ENCODE assay signal across 9 cellular contexts in genomic region chrX:119218198-119218597, GRCh38. TPM values are rescaled to one million over a fixed set of nuclear protein-coding genes. Genes with fewer than 3 reads are reported as not detected.
DNase-seq lines count a peak whose midpoint lies in the region; ATAC-seq and TF ChIP-seq lines count a peak whose summit lies in the region.
"Had no signal": no experiment of that assay in that cellular context is flagged by ENCODE, and none has a peak within 500 bp of the region (broad histone marks: within the 10 kb centered on the region; RNA-seq: fewer than 3 reads in every experiment).

No MANE protein-coding gene starts in this region.

- no peaks in the 10 kb centered on the region for H3K27me3 Mint-ChIP-seq in glutamatergic neuron (ENCODE audit: unreplicated experiment)
- peaks cover 4% of the 10 kb centered on the region for H3K27me3 Mint-ChIP-seq in activated CD4-positive, alpha-beta memory T cell treated with anti-CD3 and anti-CD28 coated beads for 36 hours

- CTCF ChIA-PET in activated CD4-positive, alpha-beta memory T cell treated with anti-CD3 and anti-CD28 coated beads for 36 hours (lab: Charles Lee) = no interaction called here

- no peaks in the 10 kb centered on the region for H3F3A ChIP-seq in OCI-LY1 (ENCODE audit: insufficient read depth, low read length)
- no peaks in the 10 kb centered on the region for H3F3A ChIP-seq in smooth muscle cell (ENCODE audit: low read depth)

- no peaks in the 10 kb centered on the region for H3K9me2 ChIP-seq in OCI-LY1 (ENCODE audit: low read depth, low read length)

- no peaks in the 10 kb centered on the region for H3K4me1 Mint-ChIP-seq in glutamatergic neuron (ENCODE audit: low read depth, unreplicated experiment)
- H3K4me1 Mint-ChIP-seq in activated CD4-positive, alpha-beta memory T cell treated with anti-CD3 and anti-CD28 coated beads for 36 hours (ENCODE audit: low read depth) = no peaks in the 10 kb centered on the region

- no peak for ATAC-seq in GM18907 (IDR thresholded peaks at IDR 0.05; ENCODE audit: unreplicated experiment)

- peak; percentile 22 for DNase-seq in NCI-H2227 (lab: John Stamatoyannopoulos, UW; ENCODE audit: unreplicated experiment)
- DNase-seq in NCI-H2227 treated with DMSO at 0.1 percent for 48 hours (lab: John Stamatoyannopoulos, UW) = no peak
- DNase-seq in esophagus squamous epithelium (lab: John Stamatoyannopoulos, UW) = no peak
- no peak for DNase-seq in smooth muscle cell (lab: John Stamatoyannopoulos, UW; ENCODE audit: unreplicated experiment)
- DNase-seq in glutamatergic neuron = no peak
- no peak for DNase-seq in activated CD4-positive, alpha-beta memory T cell treated with anti-CD3 and anti-CD28 coated beads for 36 hours

- H3K9me3 Mint-ChIP-seq in glutamatergic neuron (ENCODE audit: unreplicated experiment) = no peaks in the 10 kb centered on the region
- H3K9me3 Mint-ChIP-seq in activated CD4-positive, alpha-beta memory T cell treated with anti-CD3 and anti-CD28 coated beads for 36 hours = no peaks in the 10 kb centered on the region

- H3K79me2 ChIP-seq in OCI-LY1 (ENCODE audit: insufficient read depth, low read length) (no peaks in the 10 kb centered on the region), smooth muscle cell (ENCODE audit: low read depth) (no peaks in the 10 kb centered on the region)

- H3K9ac ChIP-seq in OCI-LY1 (ENCODE audit: low read length) = no peak overlapping the region
- no peak overlapping the region for H3K9ac ChIP-seq in smooth muscle cell (ENCODE audit: low read depth)

- H2AFZ ChIP-seq in OCI-LY1 (ENCODE audit: low read length) (no peak overlapping the region), smooth muscle cell (ENCODE audit: low read depth) (no peak overlapping the region)

- POLR2A ChIA-PET in activated CD4-positive, alpha-beta memory T cell treated with anti-CD3 and anti-CD28 coated beads for 36 hours (lab: Charles Lee) = no interaction called here

- H3K27ac ChIP-seq in OCI-LY1 (ENCODE audit: low read depth, low read length, poor library complexity, severe bottlenecking) (no peak overlapping the region), esophagus squamous epithelium (no peak overlapping the region), smooth muscle cell (ENCODE audit: low read depth) (no peak overlapping the region)

- TF ChIP-seq CTCF in OCI-LY1 (IDR thresholded peaks at IDR 0.05; ENCODE audit: low read length) (peak; percentile 35; the same call in 1 of the 2 replicates), esophagus squamous epithelium (IDR thresholded peaks at IDR 0.05) (peak in 4 of 6 experiments; percentile 7 to 38 (median 26)), smooth muscle cell (IDR thresholded peaks at IDR 0.05; ENCODE audit: borderline replicate concordance, insufficient read depth, poor library complexity, severe bottlenecking) (peak; percentile 41), glutamatergic neuron (IDR thresholded peaks at IDR 0.05; ENCODE audit: partially characterized antibody, unreplicated experiment) (no peak)

- WGBS in esophagus squamous epithelium, 2 donors = 34% methylated on average over 4 of the region's 4 CpGs; no CpG with 5 or more reads in 1 of the 2 donors
- 69% methylated on average over 4 of the region's 4 CpGs for WGBS in smooth muscle cell (ENCODE audit: low lambda C conversion rate)

- no peaks in the 10 kb centered on the region; the same call in 1 of the 2 replicates for H3K27me3 ChIP-seq in OCI-LY1 (ENCODE audit: insufficient read depth, low read length)
- H3K27me3 ChIP-seq in esophagus squamous epithelium = no peaks in the 10 kb centered on the region
- no peaks in the 10 kb centered on the region for H3K27me3 ChIP-seq in smooth muscle cell (ENCODE audit: low read depth)

- H3K9me3 ChIP-seq in OCI-LY1 (ENCODE audit: low read length) (no peaks in the 10 kb centered on the region), esophagus squamous epithelium (no peaks in the 10 kb centered on the region), smooth muscle cell (replicated peaks; ENCODE audit: low read depth) (no peaks in the 10 kb centered on the region)
- H3K9me3 ChIP-seq: HAP-1 had no signal

- H3K36me3 Mint-ChIP-seq in glutamatergic neuron (ENCODE audit: unreplicated experiment) = no peaks in the 10 kb centered on the region
- no peaks in the 10 kb centered on the region for H3K36me3 Mint-ChIP-seq in activated CD4-positive, alpha-beta memory T cell treated with anti-CD3 and anti-CD28 coated beads for 36 hours

- H3K4me3 Mint-ChIP-seq in glutamatergic neuron (ENCODE audit: unreplicated experiment) = no peak overlapping the region
- no peak overlapping the region for H3K4me3 Mint-ChIP-seq in activated CD4-positive, alpha-beta memory T cell treated with anti-CD3 and anti-CD28 coated beads for 36 hours

- intact Hi-C loops in esophagus squamous epithelium (cut with DNase I) = no loop called here
- intact Hi-C loops in activated CD4-positive, alpha-beta memory T cell treated with anti-CD3 and anti-CD28 coated beads for 36 hours (cut with micrococcal nuclease) = loop anchor here (5.0 kb wide), 1 partner anchor 96 kb away; no protein-coding TSS in a partner anchor

- no peaks in the 10 kb centered on the region for H3K4me1 ChIP-seq in OCI-LY1 (ENCODE audit: insufficient read depth, low read length, severe bottlenecking)
- no peaks in the 10 kb centered on the region for H3K4me1 ChIP-seq in esophagus squamous epithelium
- H3K4me1 ChIP-seq in smooth muscle cell (ENCODE audit: low read depth) = no peaks in the 10 kb centered on the region
- H3K4me1 ChIP-seq: HAP-1 had no signal

- H3K4me3 ChIP-seq in OCI-LY1 (ENCODE audit: low read depth, low read length, poor library complexity, severe bottlenecking) = no peak overlapping the region
- no peak overlapping the region for H3K4me3 ChIP-seq in esophagus squamous epithelium
- H3K4me3 ChIP-seq in smooth muscle cell = no peak overlapping the region
- H3K4me3 ChIP-seq: HAP-1 had no signal

- H3K27ac Mint-ChIP-seq in glutamatergic neuron (ENCODE audit: unreplicated experiment) = no peak overlapping the region
- H3K27ac Mint-ChIP-seq in activated CD4-positive, alpha-beta memory T cell treated with anti-CD3 and anti-CD28 coated beads for 36 hours = no peak overlapping the region

- H4K20me1 ChIP-seq in OCI-LY1 (ENCODE audit: insufficient read depth, low read length) (no peaks in the 10 kb centered on the region), smooth muscle cell (ENCODE audit: low read depth) (no peaks in the 10 kb centered on the region)

- no peak for TF ChIP-seq POLR2A in esophagus squamous epithelium (IDR thresholded peaks at IDR 0.05)

- H3K36me3 ChIP-seq in OCI-LY1 (ENCODE audit: insufficient read depth, low read length) (no peaks in the 10 kb centered on the region), esophagus squamous epithelium (no peaks in the 10 kb centered on the region), smooth muscle cell (ENCODE audit: low read depth) (no peaks in the 10 kb centered on the region)
- H3K36me3 ChIP-seq: HAP-1 had no signal

- no peak overlapping the region for H3K4me2 ChIP-seq in OCI-LY1 (ENCODE audit: low read length)
- no peak overlapping the region for H3K4me2 ChIP-seq in smooth muscle cell

RNA-seq across cellular contexts. Expression of gene PGRMC1, which starts 17.9 kb away (rescaled TPM):
- 100 to 1,000 TPM in 1 of 4 donors, 10 to 100 TPM in 3; 50.5 to 105 (median 68.3) TPM for total RNA-seq in esophagus squamous epithelium
- total RNA-seq in smooth muscle cell = 169 and 200 TPM in 2 replicates
- 126 and 131 TPM in 2 replicates for polyA plus RNA-seq in smooth muscle cell
- total RNA-seq in glutamatergic neuron (ENCODE audit: unreplicated experiment) = 239 TPM
- 10 to 100 TPM; 29.0 to 29.4 TPM for total RNA-seq in activated CD4-positive, alpha-beta memory T cell treated with anti-CD3 and anti-CD28 coated beads for 36 hours
